20 cellular contexts compared by ENCODE assay signal in the genomic region with DNA sequence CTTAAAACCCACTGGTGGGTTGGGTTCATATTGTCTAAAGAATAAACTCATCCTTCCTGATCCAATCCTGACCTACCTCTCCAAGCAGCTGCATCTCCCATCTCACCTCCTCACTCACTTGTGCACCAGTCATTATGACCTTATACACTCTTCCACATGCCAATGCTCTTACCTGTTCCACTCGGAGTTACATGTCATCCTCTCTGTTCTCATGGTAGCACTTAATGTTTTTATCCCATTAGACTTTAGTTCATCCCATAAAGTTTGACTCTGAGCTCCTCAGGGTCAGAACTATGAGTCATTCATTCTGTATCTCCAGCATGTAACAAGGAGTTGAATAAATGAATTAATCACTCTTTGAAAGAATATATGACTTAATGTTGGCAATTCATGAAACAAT.
DNase-seq lines count a peak whose midpoint lies in the region; ATAC-seq and TF ChIP-seq lines count a peak whose summit lies in the region.
"Had no signal": no experiment of that assay in that cellular context is flagged by ENCODE, and none has a peak within 500 bp of the region (broad histone marks: within the 10 kb centered on the region; RNA-seq: fewer than 3 reads in every experiment).

No MANE protein-coding gene starts in this region.

- POLR2A ChIA-PET in PC-3 (lab: Charles Lee; ENCODE audit: unreplicated experiment): no interaction called here
- POLR2A ChIA-PET in naive thymus-derived CD4-positive, alpha-beta T cell (lab: Charles Lee): interaction anchor here (0.6 to 3.0 kb wide), 3 partner anchors 12 to 38 kb away, joined by 3 to 8 read pairs (median 4); no protein-coding TSS in a partner anchor

- H3K4me1 Mint-ChIP-seq in naive thymus-derived CD4-positive, alpha-beta T cell: peaks cover 0 to 52% (median 29%) of the 10 kb centered on the region in 7 donors
- H3K4me1 Mint-ChIP-seq: activated B cell treated with CpG ODN at 0.5 μM for 24 hours had no signal

- H3K36me3 Mint-ChIP-seq in naive thymus-derived CD4-positive, alpha-beta T cell: peaks cover 9 to 54% (median 38%) of the 10 kb centered on the region in 5 donors

- H3K36me3 ChIP-seq in PC-3 (ENCODE audit: low read depth, low read length): no peaks in the 10 kb centered on the region
- peaks cover 0 to 5% (median 0%) of the 10 kb centered on the region in 3 experiments for H3K36me3 ChIP-seq in naive thymus-derived CD4-positive, alpha-beta T cell (ENCODE audit: control insufficient read depth in 2 of 3, insufficient read depth in 3 of 3, low read length in 3 of 3)
- H3K36me3 ChIP-seq: pancreas had no signal

- H3F3A ChIP-seq in PC-3 (ENCODE audit: low read length, unreplicated experiment): no peaks in the 10 kb centered on the region

- peaks cover 13% of the 10 kb centered on the region; the same call in 1 of the 2 replicates for H3K4me1 ChIP-seq in PC-3 (ENCODE audit: insufficient read depth, low read length)
- H3K4me1 ChIP-seq in naive thymus-derived CD4-positive, alpha-beta T cell (ENCODE audit: control insufficient read depth in 2 of 2, insufficient read depth in 2 of 2, low read length in 2 of 2): no peaks in the 10 kb centered on the region
- H3K4me1 ChIP-seq: BLaER1, pancreas, stomach had no signal

- H3K4me3 Mint-ChIP-seq in naive thymus-derived CD4-positive, alpha-beta T cell: no peak overlapping the region
- H3K4me3 Mint-ChIP-seq: activated B cell treated with CpG ODN at 0.5 μM for 24 hours, brain had no signal

- no peaks in the 10 kb centered on the region for H3K27me3 Mint-ChIP-seq in naive thymus-derived CD4-positive, alpha-beta T cell
- H3K27me3 Mint-ChIP-seq: activated B cell treated with CpG ODN at 0.5 μM for 24 hours, brain had no signal

- CTCF ChIA-PET in PC-3 (lab: Charles Lee): no interaction called here
- CTCF ChIA-PET in naive thymus-derived CD4-positive, alpha-beta T cell (lab: Charles Lee): interaction anchor here (0.7 to 1.4 kb wide), 3 partner anchors 9 to 48 kb away, joined by 3 to 6 read pairs (median 4); no protein-coding TSS in a partner anchor

- no peaks in the 10 kb centered on the region for H3K9me2 ChIP-seq in PC-3 (replicated peaks; ENCODE audit: low read length)

- no peak overlapping the region for H3K27ac ChIP-seq in PC-3 (ENCODE audit: low read length)
- H3K27ac ChIP-seq in naive thymus-derived CD4-positive, alpha-beta T cell (ENCODE audit: low read depth, low read length): no peak overlapping the region
- H3K27ac ChIP-seq: BLaER1, pancreas, stomach had no signal

- no peak for TF ChIP-seq CTCF in PC-3 (conservative IDR thresholded peaks at IDR 0.05; ENCODE audit: low read depth, low read length)
- no peak for TF ChIP-seq CTCF in choroid plexus epithelial cell (conservative IDR thresholded peaks at IDR 0.05; ENCODE audit: low read depth, low read length)

- no peaks in the 10 kb centered on the region for H3K79me2 ChIP-seq in PC-3 (ENCODE audit: low read length)

- peak; percentile 73 for DNase-seq in ELR (ENCODE audit: low read depth)
- peak; percentile 62 for DNase-seq in PC-3
- DNase-seq in choroid plexus epithelial cell (ENCODE audit: low read depth): peak; percentile 48
- no peak for DNase-seq in naive thymus-derived CD4-positive, alpha-beta T cell
- no peak for DNase-seq in stimulated activated naive CD4-positive, alpha-beta T cell treated with Interleukin-2 at 50 U/mL for 16 hours (lab: John Stamatoyannopoulos, UW)
- no peak for DNase-seq in NCI-H2029 (lab: John Stamatoyannopoulos, UW)
- DNase-seq in NCI-H1105 (lab: John Stamatoyannopoulos, UW): no peak
- no peak for DNase-seq in NCI-H2107 (lab: John Stamatoyannopoulos, UW)
- DNase-seq: activated B cell treated with CpG ODN at 0.5 μM for 24 hours; activated gamma-delta T cell; effector memory CD4-positive, alpha-beta T cell; kidney; NCI-H1694; NCI-H510A; OCI-M1; pancreas; stomach; T-helper 1 cell had no signal

- H2AFZ ChIP-seq in PC-3 (ENCODE audit: low read length): no peak overlapping the region

- peak overlapping the region in 5 of 9 donors; percentile 1 to 58 (median 44) for H3K27ac Mint-ChIP-seq in naive thymus-derived CD4-positive, alpha-beta T cell
- H3K27ac Mint-ChIP-seq: activated B cell treated with CpG ODN at 0.5 μM for 24 hours, brain had no signal

- no TSS peak for BruUV-seq in PC-3 (replicated peaks; lab: Mats Ljungman, UMichigan)

- H3K9me3 ChIP-seq in PC-3 (ENCODE audit: low read length): no peaks in the 10 kb centered on the region
- no peaks in the 10 kb centered on the region for H3K9me3 ChIP-seq in naive thymus-derived CD4-positive, alpha-beta T cell (ENCODE audit: control insufficient read depth in 2 of 3, low read length in 3 of 3)
- H3K9me3 ChIP-seq: pancreas, stomach had no signal

- H3K4me3 ChIP-seq in PC-3 (ENCODE audit: low read length) (no peak overlapping the region), choroid plexus epithelial cell (ENCODE audit: low read depth, low read length) (no peak overlapping the region)
- no peak overlapping the region for H3K4me3 ChIP-seq in naive thymus-derived CD4-positive, alpha-beta T cell (ENCODE audit: low read length)
- H3K4me3 ChIP-seq: BLaER1, pancreas, stomach had no signal

- H3K27me3 ChIP-seq in PC-3 (ENCODE audit: low read length): no peaks in the 10 kb centered on the region
- H3K27me3 ChIP-seq in naive thymus-derived CD4-positive, alpha-beta T cell (ENCODE audit: control insufficient read depth in 2 of 2, insufficient read depth in 2 of 2, low read length in 2 of 2): no peaks in the 10 kb centered on the region
- H3K27me3 ChIP-seq: BLaER1, pancreas, stomach had no signal

- H4K20me1 ChIP-seq in PC-3 (ENCODE audit: low read length): no peaks in the 10 kb centered on the region
- H4K20me1 ChIP-seq: BLaER1 had no signal

- ATAC-seq in PC-3: peak; percentile 64
- no peak for ATAC-seq in naive thymus-derived CD4-positive, alpha-beta T cell
- ATAC-seq: pancreas had no signal

- no peak overlapping the region for H3K4me2 ChIP-seq in PC-3 (ENCODE audit: low read length)
- H3K4me2 ChIP-seq: BLaER1 had no signal

- intact Hi-C loops in PC-3 (cut with micrococcal nuclease): no loop called here
- intact Hi-C loops in naive thymus-derived CD4-positive, alpha-beta T cell (cut with micrococcal nuclease): loop anchor here in 1 of 2 donors (5.0 kb wide), 1 partner anchor 37 kb away; no protein-coding TSS in a partner anchor

- H3K9me3 Mint-ChIP-seq in naive thymus-derived CD4-positive, alpha-beta T cell: peaks cover 0 to 3% (median 0%) of the 10 kb centered on the region in 11 donors
- H3K9me3 Mint-ChIP-seq: activated B cell treated with CpG ODN at 0.5 μM for 24 hours had no signal

- H3K9ac ChIP-seq in PC-3 (ENCODE audit: low read length): no peak overlapping the region
- H3K9ac ChIP-seq: BLaER1 had no signal

Comparison
In these comparisons a context has a peak if more than half of its experiments do, and no peak if none do; other contexts are left out.
1. DNase-seq: peak in ELR (single experiment), PC-3 (single experiment) and choroid plexus epithelial cell (single experiment); none in naive thymus-derived CD4-positive, alpha-beta T cell (0 of 9), stimulated activated naive CD4-positive, alpha-beta T cell treated with Interleukin-2 at 50 U/mL for 16 hours (single experiment), NCI-H2029 (single experiment), NCI-H1105 (single experiment) and NCI-H2107 (single experiment).